Comparison of ENCODE assay signal across 25 cellular contexts in the genomic region with DNA sequence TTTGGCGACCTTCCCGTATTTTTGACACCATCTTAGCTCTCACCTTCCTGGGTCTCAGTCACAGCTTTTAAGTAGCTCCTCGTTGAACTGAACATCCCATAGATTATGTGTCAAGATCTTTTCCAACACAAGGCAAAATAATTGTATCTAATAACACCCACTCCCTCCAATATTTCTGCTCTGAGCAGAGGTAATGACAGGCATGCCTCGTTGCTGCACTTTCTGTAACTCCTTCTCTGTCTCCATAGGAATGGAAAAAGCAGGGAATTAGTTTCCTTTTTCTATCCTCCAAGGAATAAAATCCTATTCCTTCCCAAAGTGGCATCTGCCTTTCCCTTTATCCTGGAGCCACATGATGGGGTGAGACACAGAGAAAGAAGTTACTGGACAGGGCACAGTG.
DNase-seq lines count a peak whose midpoint lies in the region; ATAC-seq, FAIRE-seq and TF ChIP-seq lines count a peak whose summit lies in the region.
"Had no signal": no experiment of that assay in that cellular context is flagged by ENCODE, and none has a peak within 500 bp of the region (broad histone marks: within the 10 kb centered on the region; RNA-seq: fewer than 3 reads in every experiment).

No MANE protein-coding gene starts in this region.

- H3K9me3 ChIP-seq in neural cell (ENCODE audit: low read length) (no peaks in the 10 kb centered on the region), WERI-Rb-1 (ENCODE audit: severe bottlenecking) (no peaks in the 10 kb centered on the region), mammary epithelial cell (replicated peaks; ENCODE audit: insufficient read depth, low read length) (no peaks in the 10 kb centered on the region)
- H3K9me3 ChIP-seq: A549; BLaER1 treated with 17β-estradiol and CSF1 and Interleukin-3, amounts not matched to agents 10 nM and 100 nM; Caco-2 had no signal

- FAIRE-seq in D721Med (lab: Jason Lieb, UNC), result peak; percentile 97
- FAIRE-seq: A549, GM12878, GM12892, GM18507 had no signal

- no peak for DNase-seq in D721Med (ENCODE audit: insufficient read length, low spot score)
- peak; percentile 25 for DNase-seq in NCI-H2227 treated with DMSO at 0.1 percent for 48 hours (lab: John Stamatoyannopoulos, UW)
- no peak for DNase-seq in WERI-Rb-1
- no peak for DNase-seq in mammary epithelial cell
- DNase-seq: AML-193; Caco-2; Calu3; CD4-positive, alpha-beta T cell; CD8-positive, alpha-beta T cell; DMS 273 treated with DMSO at 0.1 percent for 48 hours; DMS153; DMS53; DMS79; DND-41; EL; GDM1 had no signal

- no peaks in the 10 kb centered on the region for H3K4me1 ChIP-seq in mammary epithelial cell (ENCODE audit: insufficient read depth, low read length)
- H3K4me1 ChIP-seq: A549; BLaER1 treated with 17β-estradiol and CSF1 and Interleukin-3, amounts not matched to agents 10 nM and 100 nM; Caco-2 had no signal

- in situ Hi-C loops in mammary epithelial cell (cut with MboI; ENCODE audit: low sequenced_read_pairs in 2 of 2), result no loop called here

- no peak overlapping the region for H3K27ac ChIP-seq in neural cell (ENCODE audit: low read length)
- H3K27ac ChIP-seq in WERI-Rb-1, result no peak overlapping the region
- H3K27ac ChIP-seq in mammary epithelial cell (ENCODE audit: insufficient read depth, low read depth, low read length), result no peak overlapping the region
- H3K27ac ChIP-seq: 22Rv1; A549; BLaER1 treated with 17β-estradiol and CSF1 and Interleukin-3, amounts not matched to agents 10 nM and 100 nM; C4-2B had no signal

- dilution Hi-C loops in mammary epithelial cell (cut with HindIII; ENCODE audit: low sequenced_read_pairs), result no loop called here

- no peaks in the 10 kb centered on the region for H4K20me1 ChIP-seq in neural cell (ENCODE audit: insufficient read depth)
- H4K20me1 ChIP-seq in mammary epithelial cell (ENCODE audit: insufficient read depth, low read length), result no peaks in the 10 kb centered on the region
- H4K20me1 ChIP-seq: BLaER1 treated with 17β-estradiol and CSF1 and Interleukin-3, amounts not matched to agents 10 nM and 100 nM had no signal

- no peak overlapping the region for H3K4me3 ChIP-seq in neural cell (ENCODE audit: low read length)
- H3K4me3 ChIP-seq in WERI-Rb-1 (ENCODE audit: low read depth, low read length), result no peak overlapping the region
- H3K4me3 ChIP-seq in mammary epithelial cell (replicated peaks in 1 of 3; ENCODE audit: insufficient read depth in 1 of 3, low read depth in 2 of 3, low read length in 3 of 3), result no peak overlapping the region
- H3K4me3 ChIP-seq: A549; BLaER1 treated with 17β-estradiol and CSF1 and Interleukin-3, amounts not matched to agents 10 nM and 100 nM; GM12878 had no signal

- H3K9ac ChIP-seq in neural cell (ENCODE audit: low read length) (no peak overlapping the region), mammary epithelial cell (ENCODE audit: insufficient read depth, low read length) (no peak overlapping the region)
- H3K9ac ChIP-seq: BLaER1 treated with 17β-estradiol and CSF1 and Interleukin-3, amounts not matched to agents 10 nM and 100 nM had no signal

- no peaks in the 10 kb centered on the region for H3K79me2 ChIP-seq in neural cell (replicated peaks; ENCODE audit: insufficient read depth, low read length)
- no peaks in the 10 kb centered on the region for H3K79me2 ChIP-seq in mammary epithelial cell (ENCODE audit: insufficient read depth, low read length)

- TF ChIP-seq CTCF in D721Med (IDR thresholded peaks at IDR 0.05; ENCODE audit: insufficient read depth, missing control alignments), result no peak
- no peak for TF ChIP-seq CTCF in neural cell (IDR thresholded peaks at IDR 0.05; ENCODE audit: poor library complexity, severe bottlenecking)
- no peak for TF ChIP-seq CTCF in WERI-Rb-1 (IDR thresholded peaks at IDR 0.05; ENCODE audit: low read depth, low read length)
- TF ChIP-seq CTCF in mammary epithelial cell (conservative IDR thresholded peaks at IDR 0.05 in 1 of 2, IDR thresholded peaks at IDR 0.05 in 1 of 2; ENCODE audit: extremely low read depth in 1 of 2, insufficient read depth in 1 of 2, low read depth in 1 of 2, low read length in 2 of 2), result no peak

- H3K27me3 ChIP-seq in neural cell (ENCODE audit: insufficient read depth, low read depth, low read length) (no peaks in the 10 kb centered on the region), WERI-Rb-1 (ENCODE audit: insufficient read depth, low read depth, severe bottlenecking) (no peaks in the 10 kb centered on the region), mammary epithelial cell (ENCODE audit: insufficient read depth, low read length) (no peaks in the 10 kb centered on the region)
- H3K27me3 ChIP-seq: BLaER1 treated with 17β-estradiol and CSF1 and Interleukin-3, amounts not matched to agents 10 nM and 100 nM had no signal

- no peak for TF ChIP-seq EP300 in neural cell (conservative IDR thresholded peaks at IDR 0.05; ENCODE audit: poor library complexity, severe bottlenecking)

- no peaks in the 10 kb centered on the region for H3F3A ChIP-seq in neural cell (ENCODE audit: insufficient read depth, low read length, poor library complexity, severe bottlenecking)

- ATAC-seq in HG03175 (IDR thresholded peaks at IDR 0.05; ENCODE audit: unreplicated experiment), result no peak
- ATAC-seq: A549; CD8-positive, alpha-beta T cell; GM12878 had no signal

- CTCF ChIA-PET in mammary epithelial cell (lab: Charles Lee; ENCODE audit: low non-redundant PET), result no interaction called here

- H3K36me3 ChIP-seq in neural cell (ENCODE audit: insufficient read depth, low read length) (no peaks in the 10 kb centered on the region), WERI-Rb-1 (no peaks in the 10 kb centered on the region), mammary epithelial cell (ENCODE audit: insufficient read depth, low read length) (no peaks in the 10 kb centered on the region)
- H3K36me3 ChIP-seq: BLaER1 treated with 17β-estradiol and CSF1 and Interleukin-3, amounts not matched to agents 10 nM and 100 nM had no signal

- no peaks in the 10 kb centered on the region for H3K9me2 ChIP-seq in neural cell (ENCODE audit: insufficient read depth, low read length)

- no TSS peak for BruUV-seq in mammary epithelial cell (replicated peaks; lab: Mats Ljungman, UMichigan)

- intact Hi-C loops in mammary epithelial cell (cut with micrococcal nuclease), result no loop called here

- 36% methylated on average over 4 of the region's 4 CpGs for WGBS in mammary epithelial cell (ENCODE audit: low coverage, missing lambda C conversion rate)

- H2AFZ ChIP-seq in neural cell (ENCODE audit: low read depth, low read length) (no peak overlapping the region), mammary epithelial cell (ENCODE audit: low read depth, low read length) (no peak overlapping the region)

- no peak for TF ChIP-seq RAD21 in neural cell (conservative IDR thresholded peaks at IDR 0.05)

- no peak overlapping the region for H3K4me2 ChIP-seq in neural cell (ENCODE audit: low read length)
- no peak overlapping the region for H3K4me2 ChIP-seq in mammary epithelial cell (ENCODE audit: insufficient read depth, low read depth, low read length)
- H3K4me2 ChIP-seq: A549; BLaER1 treated with 17β-estradiol and CSF1 and Interleukin-3, amounts not matched to agents 10 nM and 100 nM had no signal

TF ChIP-seq in neural cell, 6 proteins besides CTCF, POLR2A, EP300 and RAD21:
- TF ChIP-seq, protein P1, sequence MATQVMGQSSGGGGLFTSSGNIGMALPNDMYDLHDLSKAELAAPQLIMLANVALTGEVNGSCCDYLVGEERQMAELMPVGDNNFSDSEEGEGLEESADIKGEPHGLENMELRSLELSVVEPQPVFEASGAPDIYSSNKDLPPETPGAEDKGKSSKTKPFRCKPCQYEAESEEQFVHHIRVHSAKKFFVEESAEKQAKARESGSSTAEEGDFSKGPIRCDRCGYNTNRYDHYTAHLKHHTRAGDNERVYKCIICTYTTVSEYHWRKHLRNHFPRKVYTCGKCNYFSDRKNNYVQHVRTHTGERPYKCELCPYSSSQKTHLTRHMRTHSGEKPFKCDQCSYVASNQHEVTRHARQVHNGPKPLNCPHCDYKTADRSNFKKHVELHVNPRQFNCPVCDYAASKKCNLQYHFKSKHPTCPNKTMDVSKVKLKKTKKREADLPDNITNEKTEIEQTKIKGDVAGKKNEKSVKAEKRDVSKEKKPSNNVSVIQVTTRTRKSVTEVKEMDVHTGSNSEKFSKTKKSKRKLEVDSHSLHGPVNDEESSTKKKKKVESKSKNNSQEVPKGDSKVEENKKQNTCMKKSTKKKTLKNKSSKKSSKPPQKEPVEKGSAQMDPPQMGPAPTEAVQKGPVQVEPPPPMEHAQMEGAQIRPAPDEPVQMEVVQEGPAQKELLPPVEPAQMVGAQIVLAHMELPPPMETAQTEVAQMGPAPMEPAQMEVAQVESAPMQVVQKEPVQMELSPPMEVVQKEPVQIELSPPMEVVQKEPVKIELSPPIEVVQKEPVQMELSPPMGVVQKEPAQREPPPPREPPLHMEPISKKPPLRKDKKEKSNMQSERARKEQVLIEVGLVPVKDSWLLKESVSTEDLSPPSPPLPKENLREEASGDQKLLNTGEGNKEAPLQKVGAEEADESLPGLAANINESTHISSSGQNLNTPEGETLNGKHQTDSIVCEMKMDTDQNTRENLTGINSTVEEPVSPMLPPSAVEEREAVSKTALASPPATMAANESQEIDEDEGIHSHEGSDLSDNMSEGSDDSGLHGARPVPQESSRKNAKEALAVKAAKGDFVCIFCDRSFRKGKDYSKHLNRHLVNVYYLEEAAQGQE (IDR thresholded peaks at IDR 0.05; ENCODE audit: borderline replicate concordance), result peak; percentile 70
- TF ChIP-seq SMC3 (conservative IDR thresholded peaks at IDR 0.05; ENCODE audit: poor library complexity), result no peak
